ENCODE assay signal across 30 cellular contexts in genomic region chr13:107576430-107576829, GRCh38.
"Had no signal": no experiment of that assay in that cellular context is flagged by ENCODE, and none has a peak within 500 bp of the region (broad histone marks: within the 10 kb centered on the region; RNA-seq: fewer than 3 reads in every experiment).

No MANE protein-coding gene starts in this region.

- FAIRE-seq: RCC 7860 had no signal

- H3K27me3 ChIP-seq: brain microvascular endothelial cell had no signal

- H3K4me2 ChIP-seq: PC-9 had no signal

- H2AFZ ChIP-seq: PC-9 had no signal

- H3K27ac ChIP-seq: brain microvascular endothelial cell, PC-9, RWPE1, WERI-Rb-1 had no signal

- ATAC-seq: activated CD8-positive, alpha-beta T cell treated with anti-CD3 and anti-CD28 coated beads for 36 hours; activated naive CD8-positive, alpha-beta T cell treated with anti-CD3 and anti-CD28 coated beads, Interleukin-2, amount 50 U/mL, for 24 hours; activated T-cell treated with anti-CD3 and anti-CD28 coated beads, Interleukin-2, amount 50 U/mL, for 4 hours; Right ventricle myocardium inferior had no signal

- H3K36me3 ChIP-seq: brain microvascular endothelial cell, WERI-Rb-1 had no signal

- H3K4me3 ChIP-seq: PC-9 had no signal

- DNase-seq: activated CD4-positive, alpha-beta T cell treated with anti-CD3 and anti-CD28 coated beads for 1 hour; activated CD4-positive, alpha-beta T cell treated with anti-CD3 and anti-CD28 coated beads for 48 hours; activated CD4-positive, CD25-positive, alpha-beta regulatory T cell; activated CD8-positive, alpha-beta memory T cell treated with anti-CD3 and anti-CD28 coated beads, Interleukin-2, amount 50 U/mL, for 4 hours; activated CD8-positive, alpha-beta T cell treated with anti-CD3 and anti-CD28 coated beads for 36 hours; activated gamma-delta T cell treated with Interleukin-2 at 50 U/mL for 16 hours; activated naive CD4-positive, alpha-beta T cell treated with anti-CD3 and anti-CD28 coated beads, Interleukin-2, amount 10 ng/mL, durations not matched to agents 7 days and 5 days; activated naive CD8-positive, alpha-beta T cell treated with anti-CD3 and anti-CD28 coated beads, Interleukin-2, amount 50 U/mL, for 24 hours; activated T-cell treated with anti-CD3 and anti-CD28 coated beads for 4 hours; activated T-cell treated with anti-CD3 and anti-CD28 coated beads, Interleukin-2, amount 50 U/mL, for 4 hours; amniotic stem cell; aorta; brain microvascular endothelial cell; central memory CD4-positive, alpha-beta T cell; Karpas-422; NCI-H1105; NCI-H1417 treated with DMSO at 0.1 percent for 48 hours; NCI-H187 treated with DMSO at 0.1 percent for 48 hours; NCI-H2081; NCI-H345; NCI-H524 treated with DMSO at 0.1 percent for 48 hours; NCI-H748 treated with DMSO at 0.1 percent for 48 hours; NK-92 treated with Interleukin-12 subunit alpha and Interleukin-12 subunit beta, amount 100 ng/mL, for 24 hours; SIG-M5; T1000; WERI-Rb-1 had no signal
